In the genomic region with DNA sequence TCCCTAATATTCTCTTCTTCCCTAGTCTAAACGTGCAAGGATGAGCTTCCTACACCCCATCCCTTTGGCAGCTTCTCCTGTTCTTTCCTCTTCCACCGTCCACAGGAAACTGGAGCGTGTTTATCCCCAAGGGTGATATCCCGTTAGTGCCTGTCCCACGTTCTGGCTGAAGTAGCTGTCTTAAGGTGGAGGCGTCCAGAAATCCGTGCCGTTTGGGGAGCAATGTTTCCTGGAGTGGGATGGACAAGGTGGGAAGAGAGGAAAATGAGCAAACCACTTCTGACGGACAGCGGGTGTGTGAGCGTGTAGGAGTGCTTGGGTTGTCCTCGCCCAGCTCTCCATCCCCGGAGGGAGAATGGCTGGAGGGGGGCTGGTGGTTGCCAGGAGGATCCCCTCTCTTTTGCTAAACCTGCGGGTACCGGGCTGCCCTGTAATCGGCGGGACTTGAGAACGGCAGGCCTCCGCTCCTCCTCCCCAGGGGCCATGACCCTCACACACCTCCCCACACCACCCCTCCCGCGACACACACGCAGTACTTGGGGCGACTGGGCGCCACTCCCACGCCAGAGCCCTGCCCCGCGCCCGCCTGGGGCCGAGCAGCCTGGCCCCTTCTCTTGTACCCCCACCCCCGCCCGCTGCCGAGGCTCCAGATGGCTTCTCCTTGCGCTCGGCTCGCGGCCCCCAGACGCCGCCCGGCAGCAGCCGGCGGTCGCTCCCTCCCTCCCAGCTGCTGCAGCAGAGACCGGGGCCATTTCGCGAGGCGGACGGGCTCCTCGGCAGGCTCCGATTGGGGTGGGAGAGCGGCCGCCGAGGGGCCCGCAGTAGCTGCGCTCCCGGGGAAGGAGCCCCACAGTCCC, we compare ENCODE assay signal across 8 cellular contexts. TPM values are rescaled to one million over a fixed set of nuclear protein-coding genes. Genes with fewer than 3 reads are reported as not detected.
DNase-seq lines count a peak whose midpoint lies in the region; ATAC-seq and TF ChIP-seq lines count a peak whose summit lies in the region.

No MANE protein-coding gene starts in this region.

- H3K27ac ChIP-seq in ACC112 (ENCODE audit: low read depth, low read length) = peak overlapping the region; percentile 59

- no peaks in the 10 kb centered on the region for H3K36me3 ChIP-seq in ACC112 (ENCODE audit: insufficient read depth, low read length)

- H3K27me3 ChIP-seq in ACC112 (ENCODE audit: insufficient read depth, low read length) = no peaks in the 10 kb centered on the region

- peak overlapping the region; percentile 72 for H2AFZ ChIP-seq in ACC112 (ENCODE audit: low read length, unreplicated experiment)

- H3K4me1 ChIP-seq in ACC112 (ENCODE audit: control insufficient read depth, insufficient read depth, low read length, unreplicated experiment) = peaks cover 34% of the 10 kb centered on the region

- ATAC-seq in HG03460 (IDR thresholded peaks at IDR 0.05; ENCODE audit: unreplicated experiment) = peak; percentile 25

- peak overlapping the region; percentile 88 for H3K4me3 ChIP-seq in ACC112 (ENCODE audit: low read depth, low read length)

- H3K79me2 ChIP-seq in ACC112 (ENCODE audit: control insufficient read depth, insufficient read depth, low read length, unreplicated experiment) = peaks cover 40% of the 10 kb centered on the region

- peak; percentile 22 for TF ChIP-seq POLR2A in GM19193 (IDR thresholded peaks at IDR 0.05; ENCODE audit: extremely low read depth, insufficient read depth, insufficient read length)

- peak; percentile 34 for DNase-seq in activated CD4-positive, alpha-beta T cell treated with anti-CD3 and anti-CD28 coated beads, Interleukin-2, amount 50 U/mL, for 1 hour
- DNase-seq in fibroblast of peridontal ligament (ENCODE audit: extremely low read depth) (peak; percentile 28), occipital lobe (lab: John Stamatoyannopoulos, UW) (peak; percentile 51), SK-N-DZ (ENCODE audit: low spot score) (no peak)
- DNase-seq in effector CD8-positive, alpha-beta T cell (lab: John Stamatoyannopoulos, UW) = no peak

RNA-seq across cellular contexts. Expression of a gene that starts 13.9 kb away (rescaled TPM):
- total RNA-seq in occipital lobe = 24.6 TPM
- polyA plus RNA-seq in SK-N-DZ (2014; cell fraction: cytosol; rRNA removed) = 11.3 and 14.5 TPM in 2 replicates
- 31.3 and 32.8 TPM in 2 replicates for polyA plus RNA-seq in SK-N-DZ (2014; cell fraction: nucleus; rRNA removed)

Comparison
In these comparisons a context has a peak if more than half of its experiments do, and no peak if none do; other contexts are left out.
1. DNase-seq: peak in activated CD4-positive, alpha-beta T cell treated with anti-CD3 and anti-CD28 coated beads, Interleukin-2, amount 50 U/mL, for 1 hour (single experiment), fibroblast of peridontal ligament (single experiment) and occipital lobe (single experiment); none in SK-N-DZ (single experiment) and effector CD8-positive, alpha-beta T cell (single experiment).